Comparison of ENCODE assay signal across 19 cellular contexts in the genomic region with DNA sequence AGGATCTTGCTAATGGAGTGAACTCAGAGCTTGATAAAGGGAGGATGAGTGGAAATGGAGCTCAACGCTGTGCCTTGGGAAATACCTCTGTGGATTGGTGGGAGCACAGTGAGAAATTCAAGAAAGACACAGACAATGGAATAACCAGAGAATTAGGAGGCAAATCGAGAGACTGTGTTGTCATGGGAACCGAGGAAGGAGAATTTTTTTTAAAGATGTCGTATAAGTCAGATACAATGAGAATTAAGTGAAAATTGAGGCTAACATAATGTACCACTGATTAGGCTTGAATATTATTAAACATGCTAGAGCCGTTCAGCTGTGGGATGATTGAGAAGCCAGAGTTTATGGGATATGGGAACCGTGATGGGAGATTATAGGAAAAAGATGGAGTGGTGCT.
DNase-seq lines count a peak whose midpoint lies in the region; ATAC-seq, FAIRE-seq and TF ChIP-seq lines count a peak whose summit lies in the region.
"Had no signal": no experiment of that assay in that cellular context is flagged by ENCODE, and none has a peak within 500 bp of the region (broad histone marks: within the 10 kb centered on the region; RNA-seq: fewer than 3 reads in every experiment).

No MANE protein-coding gene starts in this region.

- H3K27ac Mint-ChIP-seq in T-cell = no peak overlapping the region
- H3K27ac Mint-ChIP-seq: CD8-positive, alpha-beta T cell; IgD-negative memory B cell had no signal

- H3K36me3 ChIP-seq in BLaER1 treated with 17β-estradiol and CSF1 and Interleukin-3, amounts not matched to agents 10 nM and 100 nM = peaks cover 0 to 7% (median 0%) of the 10 kb centered on the region in 11 experiments; a peak in 1 of 22 replicates
- H3K36me3 ChIP-seq in HEK293 (ENCODE audit: control insufficient read depth in 2 of 2, insufficient read depth in 1 of 2, low read length in 2 of 2) (no peaks in the 10 kb centered on the region), K562 (ENCODE audit: control insufficient read depth, insufficient read depth, low read length) (no peaks in the 10 kb centered on the region), suprapubic skin (no peaks in the 10 kb centered on the region)
- H3K36me3 ChIP-seq: BE2C, HAP-1 had no signal

- H3K9me3 Mint-ChIP-seq in T-cell = no peaks in the 10 kb centered on the region
- H3K9me3 Mint-ChIP-seq: CD8-positive, alpha-beta T cell had no signal

- TF ChIP-seq EP300 in K562 (IDR thresholded peaks at IDR 0.05; ENCODE audit: low read length) (no peak), suprapubic skin (IDR thresholded peaks at IDR 0.05) (no peak)

- no peaks in the 10 kb centered on the region for H3K27me3 Mint-ChIP-seq in T-cell
- H3K27me3 Mint-ChIP-seq: IgD-negative memory B cell had no signal

- TF ChIP-seq CTCF in HEK293 (tag by site-specific recombination; IDR thresholded peaks at IDR 0.05) (no peak), K562 (IDR thresholded peaks at IDR 0.05 in 2 of 3, conservative IDR thresholded peaks at IDR 0.05 in 1 of 3; ENCODE audit: insufficient read depth in 2 of 3, low read depth in 1 of 3, low read length in 3 of 3) (no peak), suprapubic skin (IDR thresholded peaks at IDR 0.05) (no peak)

- H3K9ac ChIP-seq in BLaER1 treated with 17β-estradiol and CSF1 and Interleukin-3, amounts not matched to agents 10 nM and 100 nM = no peak overlapping the region
- H3K9ac ChIP-seq in K562 (ENCODE audit: insufficient read depth in 1 of 2, low read depth in 2 of 2, low read length in 2 of 2) = no peak overlapping the region

- peaks cover 11 to 28% (median 26%) of the 10 kb centered on the region in 3 donors for H3K4me1 Mint-ChIP-seq in T-cell

- H3K4me3 Mint-ChIP-seq in T-cell = no peak overlapping the region
- H3K4me3 Mint-ChIP-seq: CD14-positive monocyte, IgD-negative memory B cell had no signal

- peaks cover 0 to 16% (median 11%) of the 10 kb centered on the region in 11 experiments; a peak in 18 of 22 replicates for H3K9me3 ChIP-seq in BLaER1 treated with 17β-estradiol and CSF1 and Interleukin-3, amounts not matched to agents 10 nM and 100 nM (replicated peaks in 1 of 11)
- H3K9me3 ChIP-seq in HEK293 (ENCODE audit: control insufficient read depth, insufficient read depth, low read depth, low read length) = no peaks in the 10 kb centered on the region
- no peaks in the 10 kb centered on the region for H3K9me3 ChIP-seq in K562 (replicated peaks; ENCODE audit: control insufficient read depth, insufficient read depth, low read depth, low read length)
- H3K9me3 ChIP-seq in suprapubic skin = no peaks in the 10 kb centered on the region
- H3K9me3 ChIP-seq: BE2C, HAP-1 had no signal

- peaks cover 61 to 98% (median 75%) of the 10 kb centered on the region in 10 experiments for H3K4me1 ChIP-seq in BLaER1 treated with 17β-estradiol and CSF1 and Interleukin-3, amounts not matched to agents 10 nM and 100 nM
- H3K4me1 ChIP-seq in HEK293 (ENCODE audit: control insufficient read depth, insufficient read depth, low read length) (peaks cover 10% of the 10 kb centered on the region; the same call in 1 of the 2 replicates), K562 (replicated peaks in 1 of 2; ENCODE audit: control insufficient read depth in 2 of 2, insufficient read depth in 2 of 2, low read length in 2 of 2) (peaks cover 0 to 3% of the 10 kb centered on the region in 2 experiments; a peak in 2 of 5 replicates), suprapubic skin (peaks cover 23% of the 10 kb centered on the region)
- H3K4me1 ChIP-seq: HAP-1 had no signal

- FAIRE-seq in K562 (lab: Jason Lieb, UNC) = no peak
- FAIRE-seq: A204.1, GM12878 had no signal

- ATAC-seq in K562 (no peak), T-cell (replicated peaks in 1 of 4) (no peak), HG03175 (IDR thresholded peaks at IDR 0.05; ENCODE audit: unreplicated experiment) (no peak)
- ATAC-seq: CD8-positive, alpha-beta T cell; GM12878 had no signal

- H3K79me2 ChIP-seq in K562 (ENCODE audit: control insufficient read depth, insufficient read depth, low read length) = peaks cover 13% of the 10 kb centered on the region; the same call in 2 of the 3 replicates

- CTCF ChIA-PET in HEK293 (lab: Yijun Ruan, JAX) (no interaction called here), K562 (lab: Yijun Ruan, JAX; ENCODE audit: low intra/inter-chr PET ratio) (no interaction called here), T-cell (lab: Charles Lee) (interaction anchor here in 1 of 2 donors (0.7 kb wide), 1 partner anchor 710 kb away, joined by 3 read pairs; no protein-coding TSS in a partner anchor)

- no peak for TF ChIP-seq POLR2A in K562 (conservative IDR thresholded peaks at IDR 0.05)
- TF ChIP-seq POLR2A in suprapubic skin (IDR thresholded peaks at IDR 0.05) = no peak

- H2AFZ ChIP-seq in K562 (ENCODE audit: low read depth, low read length) = no peak overlapping the region

- H3K4me2 ChIP-seq in BLaER1 treated with 17β-estradiol and CSF1 and Interleukin-3, amounts not matched to agents 10 nM and 100 nM = peak overlapping the region; percentile 32 to 83 (median 63); a peak in 20 of 22 replicates
- H3K4me2 ChIP-seq in K562 (ENCODE audit: insufficient read depth, low read length) = no peak overlapping the region

- in situ Hi-C loops in K562 (cut with MboI) = no loop called here

- H3K9me1 ChIP-seq in K562 (ENCODE audit: control insufficient read depth, insufficient read depth, low read length) = no peaks in the 10 kb centered on the region

- TF ChIP-seq RAD21 in K562 (CRISPR knock-in tag; conservative IDR thresholded peaks at IDR 0.05 in 1 of 2, IDR thresholded peaks at IDR 0.05 in 1 of 2) = no peak

- 66% methylated on average over 6 of the region's 6 CpGs for WGBS in K562 (ENCODE audit: insufficient coverage, low coverage, missing lambda C conversion rate)
- WGBS in suprapubic skin = 85% methylated on average over 6 of the region's 6 CpGs

- no peak overlapping the region for H3K27ac ChIP-seq in BLaER1 treated with 17β-estradiol and CSF1 and Interleukin-3, amounts not matched to agents 10 nM and 100 nM
- H3K27ac ChIP-seq in HEK293 (ENCODE audit: extremely low read depth, low read depth, low read length) = no peak overlapping the region
- H3K27ac ChIP-seq in K562 (ENCODE audit: extremely low read depth, low read depth, low read length) = no peak overlapping the region
- no peak overlapping the region for H3K27ac ChIP-seq in suprapubic skin

- H3K4me3 ChIP-seq in BLaER1 treated with 17β-estradiol and CSF1 and Interleukin-3, amounts not matched to agents 10 nM and 100 nM = no peak overlapping the region
- H3K4me3 ChIP-seq in HEK293 (ENCODE audit: low read depth, low read length) = no peak overlapping the region
- no peak overlapping the region for H3K4me3 ChIP-seq in K562
- H3K4me3 ChIP-seq in suprapubic skin = no peak overlapping the region
- H3K4me3 ChIP-seq: GM12878, HAP-1 had no signal

- peaks cover 0 to 44% (median 0%) of the 10 kb centered on the region in 11 experiments; a peak in 4 of 22 replicates for H4K20me1 ChIP-seq in BLaER1 treated with 17β-estradiol and CSF1 and Interleukin-3, amounts not matched to agents 10 nM and 100 nM
- H4K20me1 ChIP-seq in K562 (replicated peaks; ENCODE audit: control insufficient read depth, insufficient read depth, low read length) = no peaks in the 10 kb centered on the region

- BruUV-seq in K562 (replicated peaks; lab: Mats Ljungman, UMichigan) = no TSS peak

- no peaks in the 10 kb centered on the region for H3K36me3 Mint-ChIP-seq in T-cell
- H3K36me3 Mint-ChIP-seq: IgD-negative memory B cell had no signal

- POLR2A ChIA-PET in HEK293 (lab: Yijun Ruan, JAX) (no interaction called here), K562 (lab: Yijun Ruan, JAX) (no interaction called here), T-cell (lab: Charles Lee) (no interaction called here)

- intact Hi-C loops in K562 (cut with micrococcal nuclease) = no loop called here

- no peaks in the 10 kb centered on the region for H3K27me3 ChIP-seq in BLaER1 treated with 17β-estradiol and CSF1 and Interleukin-3, amounts not matched to agents 10 nM and 100 nM
- H3K27me3 ChIP-seq in K562 (ENCODE audit: control insufficient read depth in 2 of 2, insufficient read depth in 2 of 2, low read length in 2 of 2) = no peaks in the 10 kb centered on the region
- no peaks in the 10 kb centered on the region for H3K27me3 ChIP-seq in suprapubic skin
- H3K27me3 ChIP-seq: BE2C had no signal

- no peak for DNase-seq in K562 (ENCODE audit: extremely low read depth in 1 of 4, low spot score in 3 of 4)
- DNase-seq in T-cell = no peak
- no peak for DNase-seq in suprapubic skin (ENCODE audit: low spot score in 2 of 2)
- DNase-seq: ACHN; BE2C; Calu3; CD8-positive, alpha-beta T cell; DMS79 treated with DMSO at 0.1 percent for 48 hours; EL; GOT3; KG1 had no signal

TF ChIP-seq in HEK293, 187 proteins besides CTCF, POLR2A, EP300 and RAD21:
- no peak for TF ChIP-seq ZNF354C (tag by site-specific recombination; IDR thresholded peaks at IDR 0.05; ENCODE audit: borderline replicate concordance, low read depth)
- TF ChIP-seq, protein P1, sequence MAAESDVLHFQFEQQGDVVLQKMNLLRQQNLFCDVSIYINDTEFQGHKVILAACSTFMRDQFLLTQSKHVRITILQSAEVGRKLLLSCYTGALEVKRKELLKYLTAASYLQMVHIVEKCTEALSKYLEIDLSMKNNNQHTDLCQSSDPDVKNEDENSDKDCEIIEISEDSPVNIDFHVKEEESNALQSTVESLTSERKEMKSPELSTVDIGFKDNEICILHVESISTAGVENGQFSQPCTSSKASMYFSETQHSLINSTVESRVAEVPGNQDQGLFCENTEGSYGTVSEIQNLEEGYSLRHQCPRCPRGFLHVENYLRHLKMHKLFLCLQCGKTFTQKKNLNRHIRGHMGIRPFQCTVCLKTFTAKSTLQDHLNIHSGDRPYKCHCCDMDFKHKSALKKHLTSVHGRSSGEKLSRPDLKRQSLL (tag by site-specific recombination; IDR thresholded peaks at IDR 0.05) = peak; percentile 82

TF ChIP-seq in K562, 482 proteins besides CTCF, POLR2A, EP300 and RAD21:
- TF ChIP-seq, protein P2, sequence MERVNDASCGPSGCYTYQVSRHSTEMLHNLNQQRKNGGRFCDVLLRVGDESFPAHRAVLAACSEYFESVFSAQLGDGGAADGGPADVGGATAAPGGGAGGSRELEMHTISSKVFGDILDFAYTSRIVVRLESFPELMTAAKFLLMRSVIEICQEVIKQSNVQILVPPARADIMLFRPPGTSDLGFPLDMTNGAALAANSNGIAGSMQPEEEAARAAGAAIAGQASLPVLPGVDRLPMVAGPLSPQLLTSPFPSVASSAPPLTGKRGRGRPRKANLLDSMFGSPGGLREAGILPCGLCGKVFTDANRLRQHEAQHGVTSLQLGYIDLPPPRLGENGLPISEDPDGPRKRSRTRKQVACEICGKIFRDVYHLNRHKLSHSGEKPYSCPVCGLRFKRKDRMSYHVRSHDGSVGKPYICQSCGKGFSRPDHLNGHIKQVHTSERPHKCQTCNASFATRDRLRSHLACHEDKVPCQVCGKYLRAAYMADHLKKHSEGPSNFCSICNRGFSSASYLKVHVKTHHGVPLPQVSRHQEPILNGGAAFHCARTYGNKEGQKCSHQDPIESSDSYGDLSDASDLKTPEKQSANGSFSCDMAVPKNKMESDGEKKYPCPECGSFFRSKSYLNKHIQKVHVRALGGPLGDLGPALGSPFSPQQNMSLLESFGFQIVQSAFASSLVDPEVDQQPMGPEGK (CRISPR knock-in tag; IDR thresholded peaks at IDR 0.05; ENCODE audit: borderline replicate concordance) = no peak
- TF ChIP-seq RFX1 (IDR thresholded peaks at IDR 0.05) = peak; percentile 69
